24 cellular contexts compared by ENCODE assay signal in the genomic region with DNA sequence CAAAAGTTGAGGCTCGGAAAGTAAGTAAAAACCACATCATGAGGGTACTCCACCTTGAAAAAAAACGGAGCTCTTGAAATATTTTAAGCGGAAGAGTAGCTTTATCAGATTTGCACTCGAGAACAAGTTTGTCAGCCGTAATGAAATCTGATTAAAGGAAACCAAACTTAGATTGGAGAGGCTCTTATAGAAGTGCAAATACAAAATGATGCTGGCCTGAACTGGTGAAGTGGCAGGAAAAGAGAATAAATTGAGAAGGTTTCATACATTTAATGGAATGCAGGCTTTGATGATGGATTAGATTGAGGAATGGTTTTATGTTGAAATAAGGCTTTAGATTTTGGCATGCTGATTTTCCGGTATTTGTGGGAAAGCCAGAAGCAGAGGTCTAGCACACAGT.
"Had no signal": no experiment of that assay in that cellular context is flagged by ENCODE, and none has a peak within 500 bp of the region (broad histone marks: within the 10 kb centered on the region; RNA-seq: fewer than 3 reads in every experiment).

No MANE protein-coding gene starts in this region.

- DNase-seq: natural killer cell; occipital lobe; ovary; posterior cingulate gyrus; psoas muscle; right cardiac atrium; right lobe of liver; sigmoid colon; small intestine; stimulated activated CD4-positive, alpha-beta T cell treated with anti-CD3 and anti-CD28 coated beads, Interleukin-15, amount 100 ng/mL, for 24 hours; stimulated activated CD4-positive, alpha-beta T cell treated with anti-CD3 and anti-CD28 coated beads, Interleukin-2, amount 100 ng/mL, for 24 hours; stimulated activated CD4-positive, alpha-beta T cell treated with anti-CD3 and anti-CD28 coated beads, Interleukin-2, amount 100 ng/mL, for 48 hours; stimulated activated CD4-positive, alpha-beta T cell treated with anti-CD3 and anti-CD28 coated beads, Interleukin-4, amount 100 ng/mL, for 24 hours; stimulated activated naive B cell treated with anti-CD40 and anti-IgM and Interleukin-4, amounts not matched to agents 10 μg/mL and 1 μg/mL and 100 μg/mL, for 72 hours; stimulated activated naive CD4-positive, alpha-beta T cell treated with Interleukin-2 at 50 U/mL for 16 hours; stomach; thyroid gland; upper lobe of left lung; uterus had no signal

- H3K36me3 ChIP-seq: neural progenitor cell, ovary, right lobe of liver, sigmoid colon, stomach, thoracic aorta, thyroid gland, tibial nerve, upper lobe of left lung, uterus had no signal

- ATAC-seq: natural killer cell; psoas muscle; right cardiac atrium; right lobe of liver; stimulated activated effector memory CD8-positive, alpha-beta T cell treated with anti-CD3 and anti-CD28 coated beads, Interleukin-12 subunit alpha, Interleukin-12 subunit beta, amount 100 ng/mL, for 72 hours; stimulated activated naive B cell treated with anti-CD40 and anti-IgM and Interleukin-4, amounts not matched to agents 10 μg/mL and 1 μg/mL and 100 μg/mL, for 72 hours had no signal

- H3K4me3 ChIP-seq: neural progenitor cell, ovary, psoas muscle, right lobe of liver, sigmoid colon, stomach, thoracic aorta, thyroid gland, tibial nerve, upper lobe of left lung, uterus had no signal

- H3K4me1 ChIP-seq: neural progenitor cell, parathyroid adenoma, psoas muscle, right lobe of liver, sigmoid colon, stomach, thyroid gland, tibial nerve, uterus had no signal

- H3K27ac ChIP-seq: neural progenitor cell, ovary, parathyroid adenoma, psoas muscle, right lobe of liver, sigmoid colon, stomach, thoracic aorta, thyroid gland, tibial nerve, uterus had no signal

- H3K9me3 ChIP-seq: ovary, right lobe of liver, sigmoid colon, thoracic aorta, thyroid gland, tibial nerve, upper lobe of left lung, uterus had no signal

- H3K27me3 ChIP-seq: ovary, right lobe of liver, sigmoid colon, stomach, thyroid gland, tibial nerve, upper lobe of left lung, uterus had no signal
